8 cellular contexts compared by ENCODE assay signal in the genomic region with DNA sequence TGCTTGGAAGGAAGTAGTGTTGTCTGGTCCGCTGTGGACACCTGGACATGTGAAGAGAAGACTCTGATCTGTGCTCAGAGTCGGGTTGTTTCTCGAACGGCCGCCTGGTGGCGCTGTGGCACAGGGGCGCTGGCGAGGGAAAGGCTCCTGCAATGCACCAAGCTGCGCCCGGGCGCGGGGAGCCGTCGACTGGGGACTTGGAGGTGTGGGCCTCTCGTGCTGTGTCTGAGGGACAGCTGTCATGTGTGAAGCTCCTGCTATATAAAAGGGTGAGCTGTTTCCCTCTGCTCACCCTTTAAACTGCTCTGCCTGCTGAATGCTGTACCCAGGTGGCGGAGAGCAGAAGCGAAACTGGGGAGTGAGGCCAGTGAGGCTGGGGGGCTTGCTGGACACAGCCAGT. TPM values are rescaled to one million over a fixed set of nuclear protein-coding genes. Genes with fewer than 3 reads are reported as not detected.
DNase-seq lines count a peak whose midpoint lies in the region; ATAC-seq, FAIRE-seq and TF ChIP-seq lines count a peak whose summit lies in the region.

No MANE protein-coding gene starts in this region.

- TF ChIP-seq CTCF in AG10803 (conservative IDR thresholded peaks at IDR 0.05; ENCODE audit: low read length) (peak; percentile 76), VCaP (conservative IDR thresholded peaks at IDR 0.05) (peak; percentile 95), kidney (IDR thresholded peaks at IDR 0.05; ENCODE audit: borderline replicate concordance, extremely low read depth, insufficient read depth) (peak; percentile 81)

- DNase-seq in AG10803 (ENCODE audit: low read depth), result peak; percentile 50
- DNase-seq in GM19239 (ENCODE audit: insufficient read length, low spot score), result peak; percentile 51
- peak; percentile 65 for DNase-seq in NCI-H1105 (lab: John Stamatoyannopoulos, UW)
- peak; percentile 49 to 69 for DNase-seq in T47D (ENCODE audit: low read depth in 1 of 2, low spot score in 1 of 2)
- DNase-seq in kidney, result peak; percentile 88
- peak; percentile 38 to 59 for DNase-seq in stimulated activated CD4-positive, alpha-beta T cell treated with anti-CD3 and anti-CD28 coated beads, Interleukin-15, amount 100 ng/mL, for 48 hours (ENCODE audit: low read depth in 2 of 2)

- H3K36me3 ChIP-seq in kidney (ENCODE audit: control insufficient read depth in 1 of 2, insufficient read depth in 2 of 2, low read length in 2 of 2), result no peaks in the 10 kb centered on the region

- ATAC-seq in HG02852 (IDR thresholded peaks at IDR 0.05; ENCODE audit: unreplicated experiment), result no peak

- intact Hi-C loops in kidney (cut with DNase I), result no loop called here

- H3K27ac ChIP-seq in VCaP, result no peak overlapping the region
- no peak overlapping the region for H3K27ac ChIP-seq in kidney (ENCODE audit: low read depth in 2 of 2, low read length in 2 of 2)

- H3K9ac ChIP-seq in kidney (ENCODE audit: low read length in 2 of 2), result no peak overlapping the region

- H3K4me3 ChIP-seq in AG10803 (ENCODE audit: low read length), result peak overlapping the region; percentile 45
- H3K4me3 ChIP-seq in kidney (ENCODE audit: low read length in 2 of 2), result peak overlapping the region; percentile 25 to 31

- no peak for FAIRE-seq in GM19239 (lab: Jason Lieb, UNC)
- no peak for FAIRE-seq in kidney (lab: Jason Lieb, UNC)

- peaks cover 0 to 2% of the 10 kb centered on the region in 2 donors for H3K4me1 ChIP-seq in kidney (ENCODE audit: control insufficient read depth in 1 of 2, insufficient read depth in 1 of 2, low read depth in 1 of 2, low read length in 2 of 2)

- no peaks in the 10 kb centered on the region for H3K9me3 ChIP-seq in kidney (ENCODE audit: control insufficient read depth in 1 of 2, low read length in 2 of 2)

- in situ Hi-C loops in T47D (cut with HindIII; ENCODE audit: low pct_unique_long_range_greater_than_20kb, low sequenced_read_pairs), result no loop called here

RNA-seq across cellular contexts. Expression of a gene that starts 44.0 kb away (rescaled TPM):
- total RNA-seq in kidney, result 9.7 TPM
- 1.8 TPM for polyA plus RNA-seq in kidney (ENCODE audit: insufficient read depth, low read depth, low replicate concordance)
